34 cellular contexts compared by ENCODE assay signal in the genomic region with DNA sequence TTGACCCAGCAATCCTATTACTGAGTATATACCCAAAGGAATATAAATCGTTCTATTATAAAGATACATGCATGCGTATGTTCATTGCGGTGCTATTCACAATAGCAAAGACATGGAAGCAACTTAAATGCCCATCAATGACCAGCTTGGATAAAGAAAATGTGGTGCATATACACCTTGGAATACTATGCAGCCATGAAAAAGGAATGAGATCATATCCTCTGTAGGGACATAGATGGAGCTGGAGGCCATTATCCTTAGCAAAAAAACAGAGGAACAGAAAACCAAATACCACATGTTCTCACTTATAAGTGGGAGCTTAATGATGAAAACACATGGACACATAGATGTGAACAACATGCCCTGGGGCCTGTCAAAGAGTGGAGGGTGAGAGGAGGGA.
DNase-seq lines count a peak whose midpoint lies in the region; ATAC-seq, FAIRE-seq and TF ChIP-seq lines count a peak whose summit lies in the region.
"Had no signal": no experiment of that assay in that cellular context is flagged by ENCODE, and none has a peak within 500 bp of the region (broad histone marks: within the 10 kb centered on the region; RNA-seq: fewer than 3 reads in every experiment).

No MANE protein-coding gene starts in this region.

- TF ChIP-seq POLR2A in K562 (conservative IDR thresholded peaks at IDR 0.05), result no peak
- TF ChIP-seq POLR2A in gastroesophageal sphincter (IDR thresholded peaks at IDR 0.05), result no peak

- no peak overlapping the region for H3K4me3 Mint-ChIP-seq in activated naive CD4-positive, alpha-beta T cell treated with anti-CD3 and anti-CD28 coated beads, Interleukin-2, amount 50 U/mL, for 24 hours
- H3K4me3 Mint-ChIP-seq: B cell; CD14-positive monocyte; CD4-positive, alpha-beta memory T cell; CD4-positive, alpha-beta T cell; CD8-positive, alpha-beta memory T cell; CD8-positive, alpha-beta T cell had no signal

- H3K27ac Mint-ChIP-seq in activated naive CD4-positive, alpha-beta T cell treated with anti-CD3 and anti-CD28 coated beads, Interleukin-2, amount 50 U/mL, for 24 hours, result peak overlapping the region; percentile 41
- H3K27ac Mint-ChIP-seq: B cell; CD14-positive monocyte; CD4-positive, alpha-beta memory T cell; CD4-positive, alpha-beta T cell; CD8-positive, alpha-beta T cell had no signal

- H3K4me1 Mint-ChIP-seq in activated naive CD4-positive, alpha-beta T cell treated with anti-CD3 and anti-CD28 coated beads, Interleukin-2, amount 50 U/mL, for 24 hours, result peaks cover 16% of the 10 kb centered on the region

- no peaks in the 10 kb centered on the region for H3K27me3 ChIP-seq in K562 (ENCODE audit: control insufficient read depth in 2 of 2, insufficient read depth in 2 of 2, low read length in 2 of 2)
- H3K27me3 ChIP-seq in gastroesophageal sphincter, result no peaks in the 10 kb centered on the region
- H3K27me3 ChIP-seq: BE2C; BLaER1; BLaER1 treated with 17β-estradiol and CSF1 and Interleukin-3, amounts not matched to agents 10 nM and 100 nM had no signal

- H3K36me3 Mint-ChIP-seq in activated naive CD4-positive, alpha-beta T cell treated with anti-CD3 and anti-CD28 coated beads, Interleukin-2, amount 50 U/mL, for 24 hours, result peaks cover 1% of the 10 kb centered on the region
- H3K36me3 Mint-ChIP-seq: CD14-positive monocyte; CD4-positive, alpha-beta memory T cell; CD4-positive, CD25-positive, alpha-beta regulatory T cell; CD8-positive, alpha-beta T cell had no signal

- H3K9me3 ChIP-seq in HEK293 (ENCODE audit: control insufficient read depth, insufficient read depth, low read depth, low read length) (no peaks in the 10 kb centered on the region), K562 (replicated peaks; ENCODE audit: control insufficient read depth, insufficient read depth, low read depth, low read length) (no peaks in the 10 kb centered on the region), gastroesophageal sphincter (no peaks in the 10 kb centered on the region)
- H3K9me3 ChIP-seq: A549, BE2C, Caco-2 had no signal

- no peaks in the 10 kb centered on the region for H3K9me1 ChIP-seq in K562 (ENCODE audit: control insufficient read depth, insufficient read depth, low read length)

- H3K27ac ChIP-seq in HEK293 (ENCODE audit: extremely low read depth, low read depth, low read length), result no peak overlapping the region
- no peak overlapping the region for H3K27ac ChIP-seq in K562 (ENCODE audit: extremely low read depth, low read depth, low read length)
- H3K27ac ChIP-seq in gastroesophageal sphincter, result no peak overlapping the region
- H3K27ac ChIP-seq: 22Rv1; A549; BLaER1; BLaER1 treated with 17β-estradiol and CSF1 and Interleukin-3, amounts not matched to agents 10 nM and 100 nM; C4-2B had no signal

- H3K4me2 ChIP-seq in K562 (ENCODE audit: insufficient read depth, low read length), result no peak overlapping the region
- H3K4me2 ChIP-seq: A549; BLaER1; BLaER1 treated with 17β-estradiol and CSF1 and Interleukin-3, amounts not matched to agents 10 nM and 100 nM had no signal

- no TSS peak for BruUV-seq in K562 (replicated peaks; lab: Mats Ljungman, UMichigan)

- H3K4me3 ChIP-seq in HEK293 (ENCODE audit: low read depth, low read length) (no peak overlapping the region), K562 (no peak overlapping the region), gastroesophageal sphincter (no peak overlapping the region)
- H3K4me3 ChIP-seq: A549; BLaER1; BLaER1 treated with 17β-estradiol and CSF1 and Interleukin-3, amounts not matched to agents 10 nM and 100 nM had no signal

- TF ChIP-seq CTCF in HEK293 (tag by site-specific recombination; IDR thresholded peaks at IDR 0.05), result no peak
- no peak for TF ChIP-seq CTCF in K562 (IDR thresholded peaks at IDR 0.05 in 2 of 3, conservative IDR thresholded peaks at IDR 0.05 in 1 of 3; ENCODE audit: insufficient read depth in 2 of 3, low read depth in 1 of 3, low read length in 3 of 3)
- no peak for TF ChIP-seq CTCF in D721Med (IDR thresholded peaks at IDR 0.05; ENCODE audit: insufficient read depth, missing control alignments)
- TF ChIP-seq CTCF in gastroesophageal sphincter (IDR thresholded peaks at IDR 0.05), result no peak

- in situ Hi-C loops in K562 (cut with MboI), result no loop called here

- TF ChIP-seq RAD21 in K562 (CRISPR knock-in tag; conservative IDR thresholded peaks at IDR 0.05 in 1 of 2, IDR thresholded peaks at IDR 0.05 in 1 of 2), result no peak

- 4% methylated on average over 3 of the region's 3 CpGs for WGBS in K562 (ENCODE audit: insufficient coverage, low coverage, missing lambda C conversion rate)
- WGBS in gastroesophageal sphincter (ENCODE audit: low coverage in 1 of 2), 2 donors, result 87 to 95% methylated on average over 3 of the region's 3 CpGs

- H3K36me3 ChIP-seq in HEK293 (ENCODE audit: control insufficient read depth in 2 of 2, insufficient read depth in 1 of 2, low read length in 2 of 2) (no peaks in the 10 kb centered on the region), K562 (ENCODE audit: control insufficient read depth, insufficient read depth, low read length) (no peaks in the 10 kb centered on the region), gastroesophageal sphincter (no peaks in the 10 kb centered on the region)
- H3K36me3 ChIP-seq: BE2C; BLaER1; BLaER1 treated with 17β-estradiol and CSF1 and Interleukin-3, amounts not matched to agents 10 nM and 100 nM had no signal

- no peaks in the 10 kb centered on the region for H3K27me3 Mint-ChIP-seq in activated naive CD4-positive, alpha-beta T cell treated with anti-CD3 and anti-CD28 coated beads, Interleukin-2, amount 50 U/mL, for 24 hours
- H3K27me3 Mint-ChIP-seq: B cell; CD4-positive, alpha-beta memory T cell; CD4-positive, alpha-beta T cell; CD4-positive, CD25-positive, alpha-beta regulatory T cell had no signal

- CTCF ChIA-PET in HEK293 (lab: Yijun Ruan, JAX), result no interaction called here
- CTCF ChIA-PET in K562 (lab: Yijun Ruan, JAX; ENCODE audit: low intra/inter-chr PET ratio), result no interaction called here

- H3K9me3 Mint-ChIP-seq in activated naive CD4-positive, alpha-beta T cell treated with anti-CD3 and anti-CD28 coated beads, Interleukin-2, amount 50 U/mL, for 24 hours, result no peaks in the 10 kb centered on the region
- H3K9me3 Mint-ChIP-seq: CD4-positive, alpha-beta T cell had no signal

- no peaks in the 10 kb centered on the region for H4K20me1 ChIP-seq in K562 (replicated peaks; ENCODE audit: control insufficient read depth, insufficient read depth, low read length)
- H4K20me1 ChIP-seq: BLaER1; BLaER1 treated with 17β-estradiol and CSF1 and Interleukin-3, amounts not matched to agents 10 nM and 100 nM had no signal

- H2AFZ ChIP-seq in K562 (ENCODE audit: low read depth, low read length), result no peak overlapping the region

- no peak for TF ChIP-seq EP300 in K562 (IDR thresholded peaks at IDR 0.05; ENCODE audit: low read length)
- no peak for TF ChIP-seq EP300 in gastroesophageal sphincter (IDR thresholded peaks at IDR 0.05)

- no peak overlapping the region for H3K9ac ChIP-seq in K562 (ENCODE audit: insufficient read depth in 1 of 2, low read depth in 2 of 2, low read length in 2 of 2)
- H3K9ac ChIP-seq: BLaER1; BLaER1 treated with 17β-estradiol and CSF1 and Interleukin-3, amounts not matched to agents 10 nM and 100 nM had no signal

- POLR2A ChIA-PET in HEK293 (lab: Yijun Ruan, JAX) (no interaction called here), K562 (lab: Yijun Ruan, JAX) (no interaction called here)

- intact Hi-C loops in K562 (cut with micrococcal nuclease), result no loop called here

- H3K79me2 ChIP-seq in K562 (ENCODE audit: control insufficient read depth, insufficient read depth, low read length), result no peaks in the 10 kb centered on the region

- FAIRE-seq in K562 (lab: Jason Lieb, UNC), result no peak
- no peak for FAIRE-seq in D721Med (lab: Jason Lieb, UNC)
- FAIRE-seq: A204.1, A549 had no signal

- no peak for DNase-seq in activated naive CD4-positive, alpha-beta T cell treated with anti-CD3 and anti-CD28 coated beads, Interleukin-2, amount 50 U/mL, for 16 hours
- no peak for DNase-seq in K562 (ENCODE audit: extremely low read depth in 1 of 4, low spot score in 3 of 4)
- no peak for DNase-seq in D721Med (ENCODE audit: insufficient read length, low spot score)
- DNase-seq: 8988T; ACHN; AML-193; BE2C; C1 segment of cervical spinal cord; Caco-2; Calu3; CD4-positive, alpha-beta memory T cell; CD4-positive, alpha-beta T cell; CD4-positive, CD25-positive, alpha-beta regulatory T cell; CD8-positive, alpha-beta memory T cell; CD8-positive, alpha-beta T cell; COR-L47; DMS 273 treated with DMSO at 0.1 percent for 48 hours; DMS153; DMS53; DMS79; DMS79 treated with DMSO at 0.1 percent for 48 hours; DND-41; EL had no signal

- ATAC-seq in K562 (no peak), gastroesophageal sphincter (no peak)
- ATAC-seq: A549; CD8-positive, alpha-beta T cell had no signal

- H3K4me1 ChIP-seq in HEK293 (ENCODE audit: control insufficient read depth, insufficient read depth, low read length), result no peaks in the 10 kb centered on the region
- no peaks in the 10 kb centered on the region for H3K4me1 ChIP-seq in K562 (replicated peaks in 1 of 2; ENCODE audit: control insufficient read depth in 2 of 2, insufficient read depth in 2 of 2, low read length in 2 of 2)
- no peaks in the 10 kb centered on the region for H3K4me1 ChIP-seq in gastroesophageal sphincter
- H3K4me1 ChIP-seq: A549, BE2C, Caco-2 had no signal

TF ChIP-seq in HEK293, 187 proteins besides CTCF, POLR2A, EP300 and RAD21 (continues in another document):
- TF ChIP-seq, protein P1, sequence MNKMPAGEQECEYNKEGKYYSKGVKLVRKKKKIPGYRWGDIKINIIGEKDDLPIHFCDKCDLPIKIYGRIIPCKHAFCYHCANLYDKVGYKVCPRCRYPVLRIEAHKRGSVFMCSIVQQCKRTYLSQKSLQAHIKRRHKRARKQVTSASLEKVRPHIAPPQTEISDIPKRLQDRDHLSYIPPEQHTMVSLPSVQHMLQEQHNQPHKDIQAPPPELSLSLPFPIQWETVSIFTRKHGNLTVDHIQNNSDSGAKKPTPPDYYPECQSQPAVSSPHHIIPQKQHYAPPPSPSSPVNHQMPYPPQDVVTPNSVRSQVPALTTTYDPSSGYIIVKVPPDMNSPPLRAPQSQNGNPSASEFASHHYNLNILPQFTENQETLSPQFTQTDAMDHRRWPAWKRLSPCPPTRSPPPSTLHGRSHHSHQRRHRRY (tag by site-specific recombination; IDR thresholded peaks at IDR 0.05), result no peak
- TF ChIP-seq ZNF146 (tag by site-specific recombination; IDR thresholded peaks at IDR 0.05), result peak; percentile 87

TF ChIP-seq in K562, 482 proteins besides CTCF, POLR2A, EP300 and RAD21 (continues in another document):
- peak; percentile 75 for TF ChIP-seq ZNF146 (CRISPR knock-in tag; IDR thresholded peaks at IDR 0.05; ENCODE audit: unreplicated experiment)
- no peak for TF ChIP-seq ZNF766 (CRISPR knock-in tag; conservative IDR thresholded peaks at IDR 0.05)
